ENCODE assay signal across 9 cellular contexts in the genomic region with DNA sequence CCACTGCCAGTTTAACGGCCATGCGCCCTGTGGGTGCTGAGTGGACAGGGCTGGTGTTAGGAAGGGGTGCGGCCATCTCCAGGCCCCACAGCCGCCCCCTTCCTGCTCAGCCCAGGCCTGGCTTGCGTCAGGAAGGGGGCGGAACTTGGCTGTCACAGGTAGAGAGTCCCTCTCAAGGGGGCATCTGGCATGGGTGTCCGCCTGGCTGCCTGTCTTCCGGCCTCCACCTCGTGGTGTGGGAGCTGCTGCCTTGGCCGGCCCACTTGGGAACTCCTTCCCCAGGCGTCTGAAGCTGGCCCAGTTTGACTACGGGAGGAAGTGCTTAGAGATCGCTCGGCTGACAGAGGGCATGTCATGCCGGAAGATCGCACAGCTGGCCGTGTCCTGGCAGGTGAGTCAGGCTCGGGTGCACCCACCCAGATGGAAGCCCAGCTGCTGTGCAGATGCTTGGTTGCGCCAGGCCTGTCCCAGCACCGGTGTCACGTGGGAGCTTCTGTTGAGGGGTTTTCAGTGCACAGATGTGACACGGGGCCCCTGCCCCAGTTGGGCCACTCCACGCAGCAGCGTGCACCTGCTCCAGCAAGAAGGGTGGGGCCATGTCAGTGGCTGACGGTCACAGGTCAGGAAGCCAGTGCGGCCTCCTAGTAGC. TPM values are rescaled to one million over a fixed set of nuclear protein-coding genes. Genes with fewer than 3 reads are reported as not detected.
DNase-seq lines count a peak whose midpoint lies in the region; ATAC-seq and TF ChIP-seq lines count a peak whose summit lies in the region.
"Had no signal": no experiment of that assay in that cellular context is flagged by ENCODE, and none has a peak within 500 bp of the region (broad histone marks: within the 10 kb centered on the region; RNA-seq: fewer than 3 reads in every experiment).

No MANE protein-coding gene starts in this region.

- peak overlapping the region; percentile 9 to 80 (median 58) for H3K4me3 Mint-ChIP-seq in CD4-positive, alpha-beta memory T cell
- peak overlapping the region; percentile 55 for H3K4me3 Mint-ChIP-seq in activated CD4-positive, alpha-beta memory T cell treated with anti-CD3 and anti-CD28 coated beads, Interleukin-2, amount 10 ng/mL, durations not matched to agents 7 days and 5 days
- H3K4me3 Mint-ChIP-seq in type B pancreatic cell, result no peak overlapping the region

- POLR2A ChIA-PET in CD4-positive, alpha-beta memory T cell (lab: Charles Lee; ENCODE audit: partially characterized antibody), result no interaction called here
- POLR2A ChIA-PET in HEK293 (lab: Yijun Ruan, JAX), result interaction anchor here (1.4 kb wide), 1 partner anchor 63 kb away, joined by 5 read pairs; the partner anchor contains the start of gene CCNL2
- POLR2A ChIA-PET in activated CD4-positive, alpha-beta memory T cell treated with anti-CD3 and anti-CD28 coated beads, Interleukin-2, amount 10 ng/mL, durations not matched to agents 7 days and 5 days (lab: Charles Lee), result no interaction called here

- ATAC-seq in HG02623 (IDR thresholded peaks at IDR 0.05; ENCODE audit: unreplicated experiment), result no peak

- no peaks in the 10 kb centered on the region for H3K4me1 ChIP-seq in CD4-positive, alpha-beta memory T cell (ENCODE audit: insufficient read depth, low read length)
- no peaks in the 10 kb centered on the region for H3K4me1 ChIP-seq in HEK293 (ENCODE audit: control insufficient read depth, insufficient read depth, low read length)

- H3K4me3 ChIP-seq in CD4-positive, alpha-beta memory T cell (ENCODE audit: low read length in 2 of 2), result no peak overlapping the region
- no peak overlapping the region for H3K4me3 ChIP-seq in HEK293 (ENCODE audit: low read depth, low read length)

- no peaks in the 10 kb centered on the region for H3K9me3 Mint-ChIP-seq in CD4-positive, alpha-beta memory T cell
- no peaks in the 10 kb centered on the region for H3K9me3 Mint-ChIP-seq in activated CD4-positive, alpha-beta memory T cell treated with anti-CD3 and anti-CD28 coated beads, Interleukin-2, amount 10 ng/mL, durations not matched to agents 7 days and 5 days
- H3K9me3 Mint-ChIP-seq in type B pancreatic cell, result no peaks in the 10 kb centered on the region

- CTCF ChIA-PET in CD4-positive, alpha-beta memory T cell (lab: Charles Lee; ENCODE audit: partially characterized antibody), result no interaction called here
- CTCF ChIA-PET in HEK293 (lab: Yijun Ruan, JAX), result no interaction called here
- CTCF ChIA-PET in activated CD4-positive, alpha-beta memory T cell treated with anti-CD3 and anti-CD28 coated beads, Interleukin-2, amount 10 ng/mL, durations not matched to agents 7 days and 5 days (lab: Charles Lee), result no interaction called here

- intact Hi-C loops in CD4-positive, alpha-beta memory T cell (cut with micrococcal nuclease), result no loop called here

- no peak overlapping the region for H3K27ac ChIP-seq in CD4-positive, alpha-beta memory T cell (ENCODE audit: low read depth, low read length)
- H3K27ac ChIP-seq in HEK293 (ENCODE audit: extremely low read depth, low read depth, low read length), result no peak overlapping the region

- peaks cover 0 to 2% of the 10 kb centered on the region in 2 donors for H3K27me3 Mint-ChIP-seq in CD4-positive, alpha-beta memory T cell
- no peaks in the 10 kb centered on the region for H3K27me3 Mint-ChIP-seq in activated CD4-positive, alpha-beta memory T cell treated with anti-CD3 and anti-CD28 coated beads, Interleukin-2, amount 10 ng/mL, durations not matched to agents 7 days and 5 days
- H3K27me3 Mint-ChIP-seq in type B pancreatic cell, result no peaks in the 10 kb centered on the region

- no peak for TF ChIP-seq CTCF in HEK293 (tag by site-specific recombination; IDR thresholded peaks at IDR 0.05)
- TF ChIP-seq CTCF in type B pancreatic cell (conservative IDR thresholded peaks at IDR 0.05), result no peak

- no peaks in the 10 kb centered on the region for H3K4me1 Mint-ChIP-seq in CD4-positive, alpha-beta memory T cell
- H3K4me1 Mint-ChIP-seq in activated CD4-positive, alpha-beta memory T cell treated with anti-CD3 and anti-CD28 coated beads, Interleukin-2, amount 10 ng/mL, durations not matched to agents 7 days and 5 days, result peaks cover 5% of the 10 kb centered on the region
- H3K4me1 Mint-ChIP-seq in type B pancreatic cell (ENCODE audit: unreplicated experiment), result no peaks in the 10 kb centered on the region

- peak in 1 of 5 donors; percentile 48 for DNase-seq in CD4-positive, alpha-beta memory T cell
- DNase-seq in activated CD4-positive, alpha-beta memory T cell treated with anti-CD3 and anti-CD28 coated beads, Interleukin-2, amount 10 ng/mL, durations not matched to agents 7 days and 5 days, result peak; percentile 22
- DNase-seq in left kidney (ENCODE audit: low read depth, low spot score) (peak; percentile 69), NCI-H1048 (lab: John Stamatoyannopoulos, UW) (no peak), type B pancreatic cell (ENCODE audit: extremely low spot score, unreplicated experiment) (no peak)
- no peak for DNase-seq in central memory CD4-positive, alpha-beta T cell
- DNase-seq: occipital lobe had no signal

- no peaks in the 10 kb centered on the region for H3K27me3 ChIP-seq in CD4-positive, alpha-beta memory T cell (ENCODE audit: insufficient read depth, low read length)

- no peaks in the 10 kb centered on the region for H3K36me3 Mint-ChIP-seq in CD4-positive, alpha-beta memory T cell
- no peaks in the 10 kb centered on the region for H3K36me3 Mint-ChIP-seq in activated CD4-positive, alpha-beta memory T cell treated with anti-CD3 and anti-CD28 coated beads, Interleukin-2, amount 10 ng/mL, durations not matched to agents 7 days and 5 days (ENCODE audit: low read depth)
- no peaks in the 10 kb centered on the region for H3K36me3 Mint-ChIP-seq in type B pancreatic cell

- H3K9me3 ChIP-seq in CD4-positive, alpha-beta memory T cell (ENCODE audit: control insufficient read depth in 1 of 2, low read length in 2 of 2), result no peaks in the 10 kb centered on the region
- H3K9me3 ChIP-seq in HEK293 (ENCODE audit: control insufficient read depth, insufficient read depth, low read depth, low read length), result no peaks in the 10 kb centered on the region

- H3K36me3 ChIP-seq in CD4-positive, alpha-beta memory T cell (ENCODE audit: insufficient read depth, low read length), result no peaks in the 10 kb centered on the region
- H3K36me3 ChIP-seq in HEK293 (ENCODE audit: control insufficient read depth in 2 of 2, insufficient read depth in 1 of 2, low read length in 2 of 2), result no peaks in the 10 kb centered on the region

- peak overlapping the region in 3 of 7 donors; percentile 15 to 63 (median 35) for H3K27ac Mint-ChIP-seq in CD4-positive, alpha-beta memory T cell
- peak overlapping the region; percentile 49 for H3K27ac Mint-ChIP-seq in activated CD4-positive, alpha-beta memory T cell treated with anti-CD3 and anti-CD28 coated beads, Interleukin-2, amount 10 ng/mL, durations not matched to agents 7 days and 5 days
- H3K27ac Mint-ChIP-seq in type B pancreatic cell, result no peak overlapping the region

TF ChIP-seq in HEK293, 187 proteins besides CTCF, POLR2A, EP300 and RAD21:
- TF ChIP-seq ZBTB1 (tag by site-specific recombination; IDR thresholded peaks at IDR 0.05) (no peak), ZNF549 (tag by site-specific recombination; IDR thresholded peaks at IDR 0.05) (no peak), ZNF664 (tag by site-specific recombination; IDR thresholded peaks at IDR 0.05) (no peak), ZNF404 (tag by site-specific recombination; IDR thresholded peaks at IDR 0.05) (no peak), KLF10 (tag by site-specific recombination; IDR thresholded peaks at IDR 0.05) (no peak), MZF1 (tag by site-specific recombination; IDR thresholded peaks at IDR 0.05; ENCODE audit: borderline replicate concordance) (no peak), HOXC10 (CRISPR knock-in tag; IDR thresholded peaks at IDR 0.05) (no peak), ZNF239 (tag by site-specific recombination; IDR thresholded peaks at IDR 0.05) (no peak), ZNF335 (tag by site-specific recombination; conservative IDR thresholded peaks at IDR 0.05) (peak; percentile 74)
TF ChIP-seq in HEK293: peak in this region for 1.

RNA-seq across cellular contexts. Expression of gene ATAD3B, which starts 9.1 kb away (rescaled TPM):
- 10 to 100 TPM; 51.1 to 53.8 TPM for total RNA-seq in CD4-positive, alpha-beta memory T cell
- 1 to 10 TPM; 2.9 to 8.1 TPM for polyA plus RNA-seq in CD4-positive, alpha-beta memory T cell
- total RNA-seq in activated CD4-positive, alpha-beta memory T cell treated with anti-CD3 and anti-CD28 coated beads, Interleukin-2, amount 10 ng/mL, durations not matched to agents 7 days and 5 days, result 10 to 100 TPM; 25.5 to 26.9 TPM
- 37.2 and 44.3 TPM in 2 replicates for total RNA-seq in type B pancreatic cell (ENCODE audit: low replicate concordance)

RNA-seq across cellular contexts. Expression of gene ATAD3C, which starts 13.0 kb away (rescaled TPM):
- 1 to 10 TPM; 1.5 to 1.6 TPM for total RNA-seq in CD4-positive, alpha-beta memory T cell
- 1 to 10 TPM; 1.8 to 2.1 TPM for polyA plus RNA-seq in CD4-positive, alpha-beta memory T cell
- total RNA-seq in activated CD4-positive, alpha-beta memory T cell treated with anti-CD3 and anti-CD28 coated beads, Interleukin-2, amount 10 ng/mL, durations not matched to agents 7 days and 5 days, result 1 to 10 TPM in 1 of 2 experiments, under 1 TPM in 1; 0.98 to 1.4 TPM
- total RNA-seq in type B pancreatic cell (ENCODE audit: low replicate concordance), result 1.8 and 2.4 TPM in 2 replicates

RNA-seq across cellular contexts. Expression of gene VWA1, which starts 27.0 kb away (rescaled TPM):
- total RNA-seq in CD4-positive, alpha-beta memory T cell, result not detected
- not detected for polyA plus RNA-seq in CD4-positive, alpha-beta memory T cell
- under 1 TPM; 0.33 to 0.45 TPM for total RNA-seq in activated CD4-positive, alpha-beta memory T cell treated with anti-CD3 and anti-CD28 coated beads, Interleukin-2, amount 10 ng/mL, durations not matched to agents 7 days and 5 days
- total RNA-seq in type B pancreatic cell (ENCODE audit: low replicate concordance), result 44.5 and 49.9 TPM in 2 replicates

RNA-seq across cellular contexts. Expression of gene ANKRD65, which starts 41.4 kb away (rescaled TPM):
- not detected for total RNA-seq in CD4-positive, alpha-beta memory T cell
- polyA plus RNA-seq in CD4-positive, alpha-beta memory T cell, result not detected
- not detected for total RNA-seq in activated CD4-positive, alpha-beta memory T cell treated with anti-CD3 and anti-CD28 coated beads, Interleukin-2, amount 10 ng/mL, durations not matched to agents 7 days and 5 days
- total RNA-seq in type B pancreatic cell (ENCODE audit: low replicate concordance), result 7.6 and 11.1 TPM in 2 replicates

RNA-seq across cellular contexts. Expression of gene ATAD3A, which starts 49.5 kb away (rescaled TPM):
- 10 to 100 TPM; 23.0 to 24.7 TPM for total RNA-seq in CD4-positive, alpha-beta memory T cell
- 10 to 100 TPM in 1 of 2 donors, 1 to 10 TPM in 1; 9.5 to 12.2 TPM for polyA plus RNA-seq in CD4-positive, alpha-beta memory T cell
- total RNA-seq in activated CD4-positive, alpha-beta memory T cell treated with anti-CD3 and anti-CD28 coated beads, Interleukin-2, amount 10 ng/mL, durations not matched to agents 7 days and 5 days, result 10 to 100 TPM; 26.2 to 26.5 TPM
- total RNA-seq in type B pancreatic cell (ENCODE audit: low replicate concordance), result 37.8 and 39.8 TPM in 2 replicates

Comparison
In these comparisons a context has a peak if more than half of its experiments do, and no peak if none do; other contexts are left out.
1. DNase-seq: peak in activated CD4-positive, alpha-beta memory T cell treated with anti-CD3 and anti-CD28 coated beads, Interleukin-2, amount 10 ng/mL, durations not matched to agents 7 days and 5 days (single experiment) and left kidney (single experiment); none in NCI-H1048 (single experiment), central memory CD4-positive, alpha-beta T cell (single experiment) and type B pancreatic cell (single experiment).
2. RNA of gene VWA1, which starts 27.0 kb away (total RNA-seq): 44.5 to 49.9 TPM in type B pancreatic cell; 0.33 to 0.45 TPM in activated CD4-positive, alpha-beta memory T cell treated with anti-CD3 and anti-CD28 coated beads, Interleukin-2, amount 10 ng/mL, durations not matched to agents 7 days and 5 days and not detected in CD4-positive, alpha-beta memory T cell; every median in the first group is over 10 times any median in the second.